8 cellular contexts compared by ENCODE assay signal in genomic region chr4:180058731-180059215, GRCh38.
DNase-seq lines count a peak whose midpoint lies in the region; ATAC-seq and TF ChIP-seq lines count a peak whose summit lies in the region.

No MANE protein-coding gene starts in this region.

- H3K4me3 ChIP-seq in Peyer's patch: peak overlapping the region; percentile 35 to 81 (median 54)
- H3K4me3 ChIP-seq in vagina: peak overlapping the region; percentile 33 to 37

- no peaks in the 10 kb centered on the region for H3K9me3 ChIP-seq in Peyer's patch
- H3K9me3 ChIP-seq in vagina: no peaks in the 10 kb centered on the region

- H3K4me1 ChIP-seq in Peyer's patch (peaks cover 0 to 15% (median 0%) of the 10 kb centered on the region in 4 donors), vagina (peaks cover 17% of the 10 kb centered on the region)

- peaks cover 36% of the 10 kb centered on the region for H3K4me1 Mint-ChIP-seq in endothelial cell (ENCODE audit: unreplicated experiment)

- H3K27me3 Mint-ChIP-seq in endothelial cell (ENCODE audit: unreplicated experiment): peaks cover 7% of the 10 kb centered on the region

- no peak overlapping the region for H3K27ac Mint-ChIP-seq in endothelial cell (ENCODE audit: unreplicated experiment)

- peak overlapping the region; percentile 99 for H3K4me3 Mint-ChIP-seq in endothelial cell (ENCODE audit: unreplicated experiment)

- ATAC-seq in HG03064 (IDR thresholded peaks at IDR 0.05; ENCODE audit: low read depth, unreplicated experiment): peak; percentile 33
- ATAC-seq in GM18858 (IDR thresholded peaks at IDR 0.05; ENCODE audit: unreplicated experiment): no peak

- intact Hi-C loops in vagina (cut with DNase I): no loop called here

- TF ChIP-seq POLR2A in Peyer's patch (IDR thresholded peaks at IDR 0.05) (peak; percentile 55 to 61), vagina (IDR thresholded peaks at IDR 0.05) (no peak)

- peaks cover 7% of the 10 kb centered on the region for H3K36me3 Mint-ChIP-seq in endothelial cell (ENCODE audit: low read depth, unreplicated experiment)

- no peaks in the 10 kb centered on the region for H3K36me3 ChIP-seq in Peyer's patch
- no peaks in the 10 kb centered on the region for H3K36me3 ChIP-seq in vagina

- no peaks in the 10 kb centered on the region for H3K27me3 ChIP-seq in Peyer's patch
- H3K27me3 ChIP-seq in vagina: no peaks in the 10 kb centered on the region

- TF ChIP-seq CTCF in Peyer's patch (IDR thresholded peaks at IDR 0.05) (no peak), endothelial cell (IDR thresholded peaks at IDR 0.05; ENCODE audit: unreplicated experiment) (no peak), vagina (IDR thresholded peaks at IDR 0.05) (no peak)

- DNase-seq in NCI-H2107 treated with DMSO at 0.1 percent for 48 hours (lab: John Stamatoyannopoulos, UW; ENCODE audit: unreplicated experiment): peak; percentile 8
- DNase-seq in NCI-H2107 (lab: John Stamatoyannopoulos, UW): no peak
- peak in 2 of 3 donors; percentile 69 to 82 for DNase-seq in Peyer's patch
- DNase-seq in endothelial cell (ENCODE audit: low spot score): peak; percentile 60
- DNase-seq in midbrain (lab: John Stamatoyannopoulos, UW): peak; percentile 55
- DNase-seq in vagina (ENCODE audit: extremely low spot score in 2 of 2): no peak

- H3K9me3 Mint-ChIP-seq in endothelial cell (ENCODE audit: unreplicated experiment): no peaks in the 10 kb centered on the region

- H3K27ac ChIP-seq in Peyer's patch (peak overlapping the region in 1 of 4 donors; percentile 48), vagina (no peak overlapping the region)

Comparison
In these comparisons a context has a peak if more than half of its experiments do, and no peak if none do; other contexts are left out.
1. DNase-seq: peak in NCI-H2107 treated with DMSO at 0.1 percent for 48 hours (single experiment), Peyer's patch (2 of 3), endothelial cell (single experiment) and midbrain (single experiment); none in NCI-H2107 (single experiment) and vagina (0 of 2).
2. POLR2A ChIP-seq: peak in Peyer's patch (2 of 2); none in vagina (0 of 2).